25 cellular contexts compared by ENCODE assay signal in the genomic region with DNA sequence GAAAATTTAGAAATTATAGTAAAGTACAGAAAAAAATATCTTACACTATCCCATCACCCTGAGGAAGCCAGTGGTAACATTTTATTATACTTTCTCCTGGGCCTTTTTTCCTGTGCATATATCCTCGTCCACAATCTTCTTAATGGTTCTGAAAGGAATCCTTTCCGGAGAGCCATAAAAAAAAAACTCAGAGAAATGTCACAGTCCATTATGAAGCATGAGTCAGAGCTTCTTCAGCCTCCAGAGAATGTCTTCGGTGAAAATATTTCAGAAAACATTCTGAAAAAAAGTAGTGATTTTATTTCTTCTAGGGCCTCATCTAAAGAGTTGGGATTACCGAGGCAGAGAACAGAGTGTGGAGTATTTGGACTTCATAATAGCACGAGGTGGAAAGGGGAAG.
DNase-seq lines count a peak whose midpoint lies in the region; ATAC-seq and TF ChIP-seq lines count a peak whose summit lies in the region.
"Had no signal": no experiment of that assay in that cellular context is flagged by ENCODE, and none has a peak within 500 bp of the region (broad histone marks: within the 10 kb centered on the region; RNA-seq: fewer than 3 reads in every experiment).

No MANE protein-coding gene starts in this region.

- no peak overlapping the region for H3K4me3 Mint-ChIP-seq in osteocyte (ENCODE audit: unreplicated experiment)
- no peak overlapping the region for H3K4me3 Mint-ChIP-seq in T-helper 17 cell
- H3K4me3 Mint-ChIP-seq: activated naive CD4-positive, alpha-beta T cell treated with anti-CD3 and anti-CD28 coated beads for 36 hours; activated T-cell treated with anti-CD3 and anti-CD28 coated beads, Interleukin-2, amount 50 U/mL, for 4 hours; CD4-positive, alpha-beta T cell; GM23338; naive thymus-derived CD4-positive, alpha-beta T cell had no signal

- H3K27ac Mint-ChIP-seq in osteocyte (ENCODE audit: unreplicated experiment): peak overlapping the region; percentile 36
- H3K27ac Mint-ChIP-seq in T-helper 17 cell: no peak overlapping the region
- H3K27ac Mint-ChIP-seq: activated naive CD4-positive, alpha-beta T cell treated with anti-CD3 and anti-CD28 coated beads for 36 hours; CD4-positive, alpha-beta T cell; GM23338; naive thymus-derived CD4-positive, alpha-beta T cell had no signal

- no peak for ATAC-seq in T-helper 17 cell
- ATAC-seq in GM18498 (IDR thresholded peaks at IDR 0.05; ENCODE audit: unreplicated experiment): no peak
- ATAC-seq: activated T-cell treated with anti-CD3 and anti-CD28 coated beads, Interleukin-2, amount 50 U/mL, for 4 hours; GM23338; heart left ventricle; left lung; naive thymus-derived CD4-positive, alpha-beta T cell had no signal

- H3K4me1 Mint-ChIP-seq in osteocyte (ENCODE audit: unreplicated experiment) (peaks cover 19% of the 10 kb centered on the region), T-helper 17 cell (no peaks in the 10 kb centered on the region)
- H3K4me1 Mint-ChIP-seq: naive thymus-derived CD4-positive, alpha-beta T cell had no signal

- no peaks in the 10 kb centered on the region for H3K9me3 ChIP-seq in T-helper 17 cell (ENCODE audit: control insufficient read depth, low read length, poor library complexity, severe bottlenecking)
- H3K9me3 ChIP-seq: heart left ventricle, left lung, thyroid gland had no signal

- H3K9me3 Mint-ChIP-seq in osteocyte (ENCODE audit: unreplicated experiment): no peaks in the 10 kb centered on the region
- H3K9me3 Mint-ChIP-seq: activated naive CD4-positive, alpha-beta T cell treated with anti-CD3 and anti-CD28 coated beads for 36 hours; activated T-cell treated with anti-CD3 and anti-CD28 coated beads, Interleukin-2, amount 50 U/mL, for 4 hours; CD4-positive, alpha-beta T cell; GM23338 had no signal

- no peak for TF ChIP-seq CTCF in osteocyte (IDR thresholded peaks at IDR 0.05)

- H3K36me3 Mint-ChIP-seq in osteocyte (ENCODE audit: unreplicated experiment) (no peaks in the 10 kb centered on the region), T-helper 17 cell (ENCODE audit: low read depth) (peaks cover 3% of the 10 kb centered on the region)
- H3K36me3 Mint-ChIP-seq: naive thymus-derived CD4-positive, alpha-beta T cell had no signal

- no peaks in the 10 kb centered on the region for H3K27me3 Mint-ChIP-seq in osteocyte (ENCODE audit: unreplicated experiment)
- peaks cover 55% of the 10 kb centered on the region for H3K27me3 Mint-ChIP-seq in T-helper 17 cell

- DNase-seq in Daoy (ENCODE audit: low read depth) (peak; percentile 13), M059J (ENCODE audit: low read depth) (peak; percentile 45), dedifferentiated amniotic fluid mesenchymal stem cell (ENCODE audit: extremely low spot score) (peak; percentile 29), osteocyte (ENCODE audit: extremely low spot score, unreplicated experiment) (no peak), T-helper 17 cell (no peak), NCI-H82 treated with DMSO at 0.1 percent for 48 hours (lab: John Stamatoyannopoulos, UW; ENCODE audit: unreplicated experiment) (no peak), NCI-H2227 treated with DMSO at 0.1 percent for 48 hours (lab: John Stamatoyannopoulos, UW) (no peak)
- DNase-seq: activated CD4-positive, alpha-beta T cell treated with anti-CD3 and anti-CD28 coated beads for 48 hours; activated naive CD4-positive, alpha-beta T cell treated with anti-CD3 and anti-CD28 coated beads for 36 hours; activated T-cell treated with anti-CD3 and anti-CD28 coated beads, Interleukin-2, amount 50 U/mL, for 4 hours; caudate nucleus; CD4-positive, alpha-beta T cell; heart left ventricle; KG1; left lung; MV-4-11; naive thymus-derived CD4-positive, alpha-beta T cell; NCI-H524 treated with DMSO at 0.1 percent for 48 hours; occipital lobe; RPMI8226; stimulated activated CD4-positive, alpha-beta T cell treated with anti-CD3 and anti-CD28 coated beads, Interleukin-4, amount 100 ng/mL, for 24 hours; stimulated activated naive CD4-positive, alpha-beta T cell treated with Interleukin-2 at 50 U/mL for 16 hours; thyroid gland had no signal

Comparison
In these comparisons a context has a peak if more than half of its experiments do, and no peak if none do; other contexts are left out.
1. DNase-seq: peak in Daoy (single experiment), M059J (single experiment) and dedifferentiated amniotic fluid mesenchymal stem cell (single experiment); none in osteocyte (single experiment), T-helper 17 cell (0 of 3), NCI-H82 treated with DMSO at 0.1 percent for 48 hours (single experiment) and NCI-H2227 treated with DMSO at 0.1 percent for 48 hours (single experiment).